In genomic region chr14:104972301-104973211, GRCh38 we compare ENCODE assay signal across 9 cellular contexts. TPM values are rescaled to one million over a fixed set of nuclear protein-coding genes. Genes with fewer than 3 reads are reported as not detected.
DNase-seq lines count a peak whose midpoint lies in the region; ATAC-seq and TF ChIP-seq lines count a peak whose summit lies in the region.
"Had no signal": no experiment of that assay in that cellular context is flagged by ENCODE, and none has a peak within 500 bp of the region (broad histone marks: within the 10 kb centered on the region; RNA-seq: fewer than 3 reads in every experiment).

No MANE protein-coding gene starts in this region.

- no peak for ATAC-seq in Right ventricle myocardium inferior
- peak in 1 of 4 donors; percentile 43 for ATAC-seq in right lobe of liver
- ATAC-seq in aorta (ENCODE audit: low FRiP score): peak; percentile 9
- no peak for ATAC-seq in HG03457 (IDR thresholded peaks at IDR 0.05; ENCODE audit: unreplicated experiment)

- whole genome bisulfite sequencing in right lobe of liver (ENCODE audit: insufficient coverage, low coverage, low lambda C conversion rate, missing lambda C conversion rate): 43% methylated on average over 6 of the region's 30 CpGs
- WGBS in aorta, 2 donors: 65 to 70% methylated on average over 30 of the region's 30 CpGs

- peaks cover 0 to 25% (median 1%) of the 10 kb centered on the region in 4 donors for H3K4me1 ChIP-seq in right lobe of liver
- H3K4me1 ChIP-seq in aorta (ENCODE audit: control insufficient read depth in 1 of 2, insufficient read depth in 2 of 2, low read length in 2 of 2): no peaks in the 10 kb centered on the region

- intact Hi-C loops in Right ventricle myocardium inferior (cut with DNase I): loop anchor here (10.0 kb wide), 1 partner anchor 212 kb away; the partner anchor contains the start of gene NUDT14
- intact Hi-C loops in cardiac septum (cut with DNase I): loop anchor here (10.0 kb wide), 1 partner anchor 212 kb away; the partner anchor contains the start of gene NUDT14
- intact Hi-C loops in right lobe of liver (cut with DNase I): no loop called here
- intact Hi-C loops in aorta (cut with DNase I): loop anchor here (5.0 kb wide), 2 partner anchors 50 to 120 kb away; partner anchors contain the start of gene CDCA4 (in 1 of the 2)

- H3K9me3 ChIP-seq in right lobe of liver: no peaks in the 10 kb centered on the region
- H3K9me3 ChIP-seq in aorta (ENCODE audit: control insufficient read depth, low read length): no peaks in the 10 kb centered on the region

- no peak overlapping the region for H3K4me3 ChIP-seq in right lobe of liver
- H3K4me3 ChIP-seq in aorta (ENCODE audit: low read length in 2 of 2): no peak overlapping the region

- no peaks in the 10 kb centered on the region for H3K36me3 ChIP-seq in right lobe of liver
- no peaks in the 10 kb centered on the region for H3K36me3 ChIP-seq in aorta (ENCODE audit: control insufficient read depth in 1 of 2, insufficient read depth in 2 of 2, low read length in 1 of 2)

- no peak for TF ChIP-seq POLR2A in right lobe of liver (IDR thresholded peaks at IDR 0.05)

- H3K27me3 ChIP-seq in right lobe of liver (no peaks in the 10 kb centered on the region), aorta (ENCODE audit: control insufficient read depth in 1 of 2, insufficient read depth in 2 of 2, low read length in 1 of 2) (no peaks in the 10 kb centered on the region)

- in situ Hi-C loops in T47D (cut with HindIII; ENCODE audit: low pct_unique_long_range_greater_than_20kb, low sequenced_read_pairs): no loop called here

- DNase-seq in Right ventricle myocardium inferior (ENCODE audit: missing footprints): peak; percentile 65
- no peak for DNase-seq in cardiac septum (ENCODE audit: low spot score)
- DNase-seq in T47D (ENCODE audit: low read depth in 1 of 2, low spot score in 1 of 2): peak; percentile 87 to 89
- DNase-seq in right lobe of liver: peak; percentile 39 to 55 (median 50)
- peak; percentile 72 to 85 for DNase-seq in aorta
- no peak for DNase-seq in RKO (ENCODE audit: low spot score)
- DNase-seq in Ammon's horn (ENCODE audit: low spot score): no peak

- H3K27ac ChIP-seq in right lobe of liver: no peak overlapping the region
- peak overlapping the region in 1 of 2 donors; percentile 76 for H3K27ac ChIP-seq in aorta (ENCODE audit: low read depth in 1 of 2, low read length in 2 of 2)

- TF ChIP-seq CTCF in right lobe of liver (IDR thresholded peaks at IDR 0.05): no peak

RNA-seq across cellular contexts. Expression of gene AHNAK2, which starts 5.6 kb away (rescaled TPM):
- 2.5 TPM for total RNA-seq in Right ventricle myocardium inferior
- 4.6 TPM for total RNA-seq in cardiac septum
- 10 to 100 TPM in 1 of 6 experiments, 1 to 10 TPM in 5; 2.1 to 12.2 (median 4.6) TPM for total RNA-seq in right lobe of liver
- 10 to 100 TPM; 25.5 to 61.3 TPM for total RNA-seq in aorta
- polyA plus RNA-seq in aorta: 10 to 100 TPM in 1 of 2 donors, 1 to 10 TPM in 1; 4.6 to 10.6 TPM

RNA-seq across cellular contexts. Expression of gene CLBA1, which starts 13.0 kb away (rescaled TPM):
- total RNA-seq in Right ventricle myocardium inferior (1.9 TPM), cardiac septum (2.7 TPM), right lobe of liver (1 to 10 TPM; 1.5 to 3.3 (median 2.5) TPM), aorta (1 to 10 TPM; 2.6 to 5.1 TPM)
- polyA plus RNA-seq in aorta: 10 to 100 TPM in 1 of 2 donors, 1 to 10 TPM in 1; 1.8 to 10.2 TPM

RNA-seq across cellular contexts. Expression of gene PLD4, which starts 47.9 kb away (rescaled TPM):
- total RNA-seq in Right ventricle myocardium inferior (not detected), cardiac septum (0.51 TPM), right lobe of liver (under 1 TPM in 4 of 6 experiments, not detected in 2; 0.12 to 0.49 (median 0.33) TPM), aorta (1 to 10 TPM in 1 of 2 donors, under 1 TPM in 1; 0.62 to 1.7 TPM)
- polyA plus RNA-seq in aorta: under 1 TPM in 1 of 2 donors, not detected in 1; 0.38 TPM
- total RNA-seq: SK-MEL-5 had no signal

RNA-seq across cellular contexts. Expression of gene CDCA4, which starts 48.3 kb away (rescaled TPM):
- total RNA-seq in Right ventricle myocardium inferior (3.1 TPM), cardiac septum (2.3 TPM), right lobe of liver (1 to 10 TPM in 5 of 6 experiments, under 1 TPM in 1; 0.90 to 3.5 (median 1.7) TPM), aorta (1 to 10 TPM; 4.1 to 5.9 TPM)
- 1 to 10 TPM; 3.0 to 3.7 TPM for polyA plus RNA-seq in aorta

Comparison
In these comparisons a context has a peak if more than half of its experiments do, and no peak if none do; other contexts are left out.
1. DNase-seq: peak in Right ventricle myocardium inferior (single experiment), T47D (2 of 2), right lobe of liver (3 of 3) and aorta (2 of 2); none in cardiac septum (single experiment), RKO (single experiment) and Ammon's horn (single experiment).
2. intact Hi-C loops: an anchor here in Right ventricle myocardium inferior (10.0 kb wide), cardiac septum (10.0 kb wide) and aorta (5.0 kb wide); none called in right lobe of liver.